Comparison of ENCODE assay signal across 24 cellular contexts in the genomic region with DNA sequence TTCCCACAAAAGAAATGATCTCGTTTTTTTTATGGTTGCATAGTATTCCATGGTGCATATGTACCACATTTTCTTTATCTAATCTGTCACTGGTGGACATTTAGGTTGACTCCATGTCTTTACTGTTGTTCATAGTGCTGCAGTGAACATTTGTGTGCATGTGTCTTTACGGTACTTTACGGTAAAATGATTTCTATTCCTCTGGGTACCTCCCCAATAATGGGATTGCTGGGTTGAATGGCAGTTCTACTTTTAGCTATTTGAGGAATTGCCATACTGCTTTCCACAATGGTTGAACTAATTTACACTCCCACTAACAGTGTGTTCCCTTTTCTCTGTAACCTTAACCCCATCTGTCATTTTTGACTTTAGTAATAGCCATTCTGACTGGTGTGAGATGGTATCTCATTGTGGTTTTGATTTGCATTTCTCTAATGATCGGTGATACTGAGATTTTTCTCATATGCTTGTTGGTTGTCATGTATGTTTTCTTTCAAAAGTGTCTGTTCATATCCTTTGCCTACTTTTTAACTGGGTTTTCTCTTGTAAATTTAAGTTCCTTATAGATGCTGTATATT. TPM values are rescaled to one million over a fixed set of nuclear protein-coding genes. Genes with fewer than 3 reads are reported as not detected.
DNase-seq lines count a peak whose midpoint lies in the region; ATAC-seq, FAIRE-seq and TF ChIP-seq lines count a peak whose summit lies in the region.
"Had no signal": no experiment of that assay in that cellular context is flagged by ENCODE, and none has a peak within 500 bp of the region (broad histone marks: within the 10 kb centered on the region; RNA-seq: fewer than 3 reads in every experiment).

No MANE protein-coding gene starts in this region.

- no peak for TF ChIP-seq CTCF in glutamatergic neuron (IDR thresholded peaks at IDR 0.05; ENCODE audit: partially characterized antibody, unreplicated experiment)

- CTCF ChIA-PET in activated CD4-positive, alpha-beta T cell treated with anti-CD3 and anti-CD28 coated beads for 36 hours (lab: Charles Lee) = interaction anchor here (1.2 kb wide), 1 partner anchor 468 kb away, joined by 3 read pairs; no protein-coding TSS in a partner anchor

- POLR2A ChIA-PET in activated CD4-positive, alpha-beta T cell treated with anti-CD3 and anti-CD28 coated beads for 36 hours (lab: Charles Lee) = no interaction called here

- ATAC-seq in activated CD4-positive, alpha-beta T cell treated with anti-CD3 and anti-CD28 coated beads for 36 hours = peak; percentile 42
- no peak for ATAC-seq in HG02759 (IDR thresholded peaks at IDR 0.05; ENCODE audit: unreplicated experiment)
- ATAC-seq: HepG2; stimulated activated memory B cell treated with anti-CD40 and anti-IgM and Interleukin-4, amounts not matched to agents 10 μg/mL and 1 μg/mL and 100 μg/mL, for 72 hours had no signal

- peak; percentile 80 for FAIRE-seq in GM12892 (lab: Jason Lieb, UNC)
- FAIRE-seq: astrocyte, HepG2 had no signal

- no peak for TF ChIP-seq POLR2A in GM12892 (IDR thresholded peaks at IDR 0.05; ENCODE audit: low read depth, low read length)

- intact Hi-C loops in activated CD4-positive, alpha-beta T cell treated with anti-CD3 and anti-CD28 coated beads for 36 hours (cut with DNase I, micrococcal nuclease) = loop anchor here (1.0 to 5.0 kb wide), 5 partner anchors 133 to 1183 kb away; no protein-coding TSS in a partner anchor

- H3K9me3 Mint-ChIP-seq in activated CD4-positive, alpha-beta T cell treated with anti-CD3 and anti-CD28 coated beads for 36 hours (ENCODE audit: low read depth) = peaks cover 5% of the 10 kb centered on the region
- H3K9me3 Mint-ChIP-seq in glutamatergic neuron (ENCODE audit: unreplicated experiment) = peaks cover 2% of the 10 kb centered on the region
- H3K9me3 Mint-ChIP-seq: activated CD4-positive, alpha-beta T cell treated with anti-CD3 and anti-CD28 coated beads, Interleukin-2, amount 10 ng/mL, durations not matched to agents 24 days and 14 days; H9; stimulated activated memory B cell treated with anti-CD40 and anti-IgM and Interleukin-4, amounts not matched to agents 10 μg/mL and 1 μg/mL and 100 μg/mL, for 72 hours; T-helper 2 cell treated with Interferon-gamma antibody and Interleukin-4, amounts not matched to agents 5 μg/mL and 100 μg/mL, for 36 hours had no signal

- peaks cover 86% of the 10 kb centered on the region for H3K4me1 Mint-ChIP-seq in activated CD4-positive, alpha-beta T cell treated with anti-CD3 and anti-CD28 coated beads for 36 hours
- peaks cover 52% of the 10 kb centered on the region for H3K4me1 Mint-ChIP-seq in glutamatergic neuron (ENCODE audit: low read depth, unreplicated experiment)
- H3K4me1 Mint-ChIP-seq: nephron progenitor cell had no signal

- no peaks in the 10 kb centered on the region for H3K27me3 Mint-ChIP-seq in activated CD4-positive, alpha-beta T cell treated with anti-CD3 and anti-CD28 coated beads for 36 hours
- H3K27me3 Mint-ChIP-seq in glutamatergic neuron (ENCODE audit: unreplicated experiment) = peaks cover 3% of the 10 kb centered on the region
- H3K27me3 Mint-ChIP-seq: activated CD4-positive, alpha-beta T cell treated with anti-CD3 and anti-CD28 coated beads, Interleukin-2, amount 10 ng/mL, durations not matched to agents 24 days and 14 days; activated naive CD8-positive, alpha-beta T cell; stimulated activated memory B cell treated with anti-CD40 and anti-IgM and Interleukin-4, amounts not matched to agents 10 μg/mL and 1 μg/mL and 100 μg/mL, for 72 hours had no signal

- no peak for DNase-seq in activated CD4-positive, alpha-beta T cell treated with anti-CD3 and anti-CD28 coated beads for 36 hours
- no peak for DNase-seq in activated CD4-positive, alpha-beta T cell treated with anti-CD3 and anti-CD28 coated beads, Interleukin-2, amount 50 U/mL, for 4 hours
- no peak for DNase-seq in GM12892 (ENCODE audit: insufficient read length)
- peak; percentile 35 for DNase-seq in MV-4-11 (lab: John Stamatoyannopoulos, UW)
- DNase-seq in glutamatergic neuron = no peak
- DNase-seq in NCI-H510A (lab: John Stamatoyannopoulos, UW) = no peak
- no peak for DNase-seq in activated effector memory CD4-positive, alpha-beta T cell treated with anti-CD3 and anti-CD28 coated beads, Interleukin-2, amount 50 U/mL, for 16 hours
- DNase-seq: activated CD4-positive, alpha-beta T cell treated with anti-CD3 and anti-CD28 coated beads, Interleukin-2, amount 10 ng/mL, durations not matched to agents 24 days and 14 days; colonic mucosa; effector CD8-positive, alpha-beta T cell; EL; H9; Kasumi-1; NCI-H1048; NCI-H1694; nephron progenitor cell; SIG-M5; stimulated activated CD4-positive, alpha-beta T cell treated with anti-CD3 and anti-CD28 coated beads, Interleukin-15, amount 100 ng/mL, for 24 hours had no signal

- H3K36me3 Mint-ChIP-seq in activated CD4-positive, alpha-beta T cell treated with anti-CD3 and anti-CD28 coated beads for 36 hours (ENCODE audit: low read depth) = peaks cover 9% of the 10 kb centered on the region
- no peaks in the 10 kb centered on the region for H3K36me3 Mint-ChIP-seq in glutamatergic neuron (ENCODE audit: unreplicated experiment)

- H3K4me3 Mint-ChIP-seq in activated CD4-positive, alpha-beta T cell treated with anti-CD3 and anti-CD28 coated beads for 36 hours = no peak overlapping the region
- H3K4me3 Mint-ChIP-seq in glutamatergic neuron (ENCODE audit: unreplicated experiment) = peak overlapping the region; percentile 23
- H3K4me3 Mint-ChIP-seq: activated CD4-positive, alpha-beta T cell treated with anti-CD3 and anti-CD28 coated beads, Interleukin-2, amount 10 ng/mL, durations not matched to agents 24 days and 14 days; activated naive CD8-positive, alpha-beta T cell; H9; nephron progenitor cell; stimulated activated memory B cell treated with anti-CD40 and anti-IgM and Interleukin-4, amounts not matched to agents 10 μg/mL and 1 μg/mL and 100 μg/mL, for 72 hours; T-helper 2 cell treated with Interferon-gamma antibody and Interleukin-4, amounts not matched to agents 5 μg/mL and 100 μg/mL, for 36 hours had no signal

- peak overlapping the region; percentile 13 for H3K27ac Mint-ChIP-seq in activated CD4-positive, alpha-beta T cell treated with anti-CD3 and anti-CD28 coated beads for 36 hours
- H3K27ac Mint-ChIP-seq in glutamatergic neuron (ENCODE audit: unreplicated experiment) = peak overlapping the region; percentile 83
- H3K27ac Mint-ChIP-seq: activated CD4-positive, alpha-beta T cell treated with anti-CD3 and anti-CD28 coated beads, Interleukin-2, amount 10 ng/mL, durations not matched to agents 24 days and 14 days; activated naive CD8-positive, alpha-beta T cell; nephron progenitor cell; stimulated activated memory B cell treated with anti-CD40 and anti-IgM and Interleukin-4, amounts not matched to agents 10 μg/mL and 1 μg/mL and 100 μg/mL, for 72 hours; T-helper 2 cell treated with Interferon-gamma antibody and Interleukin-4, amounts not matched to agents 5 μg/mL and 100 μg/mL, for 36 hours had no signal

RNA-seq across cellular contexts. Expression of gene MKLN1, which starts 37.2 kb away (rescaled TPM):
- 10 to 100 TPM; 40.1 to 42.9 TPM for total RNA-seq in activated CD4-positive, alpha-beta T cell treated with anti-CD3 and anti-CD28 coated beads for 36 hours
- polyA plus RNA-seq in GM12892 (2012; ENCODE audit: missing spikeins) = 20.0 TPM
- total RNA-seq in glutamatergic neuron (ENCODE audit: unreplicated experiment) = 36.7 TPM
